8 cellular contexts compared by ENCODE assay signal in genomic region chr15:73700041-73700842, GRCh38. TPM values are rescaled to one million over a fixed set of nuclear protein-coding genes. Genes with fewer than 3 reads are reported as not detected.
A peak's percentile ranks its signal among the peaks of the same experiment; 100 is the strongest.
DNase-seq lines count a peak whose midpoint lies in the region; ATAC-seq and TF ChIP-seq lines count a peak whose summit lies in the region.

No MANE protein-coding gene starts in this region.

- ATAC-seq in left cardiac atrium (peak; percentile 20 to 51), HG03432 (IDR thresholded peaks at IDR 0.05; ENCODE audit: unreplicated experiment) (no peak), GM18498 (IDR thresholded peaks at IDR 0.05; ENCODE audit: unreplicated experiment) (no peak)

- intact Hi-C loops in left cardiac atrium (cut with DNase I), result loop anchor here in 1 of 2 donors (2.0 to 5.0 kb wide), 3 partner anchors 23 to 133 kb away; no protein-coding TSS in a partner anchor

- no peak overlapping the region for H3K9ac ChIP-seq in adipocyte (ENCODE audit: low read length)

- no peaks in the 10 kb centered on the region for H3K9me3 ChIP-seq in adipocyte (ENCODE audit: control insufficient read depth, low read length)

- TF ChIP-seq CTCF in GM12864 (IDR thresholded peaks at IDR 0.05; ENCODE audit: low read depth, low read length, missing control alignments), result peak; percentile 83
- TF ChIP-seq CTCF in retinal pigment epithelial cell (conservative IDR thresholded peaks at IDR 0.05; ENCODE audit: low read depth, low read length), result peak; percentile 86

- H3K36me3 ChIP-seq in adipocyte (ENCODE audit: control insufficient read depth, insufficient read depth, low read length, severe bottlenecking), result peaks cover 60% of the 10 kb centered on the region

- peak; percentile 34 for DNase-seq in GM12864 (ENCODE audit: low read depth)
- DNase-seq in NCI-H128 (lab: John Stamatoyannopoulos, UW; ENCODE audit: unreplicated experiment), result peak; percentile 61
- peak; percentile 42 to 77 (median 61) for DNase-seq in T-helper 1 cell
- peak; percentile 93 for DNase-seq in adipocyte (ENCODE audit: low read depth)
- peak; percentile 85 for DNase-seq in left cardiac atrium
- no peak for DNase-seq in retinal pigment epithelial cell (ENCODE audit: low read depth)

- no peak overlapping the region for H3K4me3 ChIP-seq in GM12864 (ENCODE audit: low read depth, low read length)
- H3K4me3 ChIP-seq in adipocyte (ENCODE audit: low read length), result no peak overlapping the region
- no peak overlapping the region for H3K4me3 ChIP-seq in retinal pigment epithelial cell (ENCODE audit: low read length)

- peaks cover 28% of the 10 kb centered on the region for H3K4me1 ChIP-seq in adipocyte (ENCODE audit: control insufficient read depth, insufficient read depth, low read length)

- H3K27me3 ChIP-seq in adipocyte (replicated peaks; ENCODE audit: control insufficient read depth, insufficient read depth, low read length), result no peaks in the 10 kb centered on the region

RNA-seq across cellular contexts. Expression of gene CD276, which starts 16.1 kb away (rescaled TPM):
- total RNA-seq in left cardiac atrium, result 10 to 100 TPM; 29.6 to 77.5 TPM

RNA-seq across cellular contexts. Expression of gene INSYN1, which starts 52.9 kb away (rescaled TPM):
- total RNA-seq in left cardiac atrium, result 10 to 100 TPM; 79.3 to 80.8 TPM

Comparison
In these comparisons a context has a peak if more than half of its experiments do, and no peak if none do; other contexts are left out.
1. ATAC-seq: peak in left cardiac atrium (2 of 2); none in HG03432 (single experiment) and GM18498 (single experiment).